In genomic region chr12:111443086-111443485, GRCh38 we compare ENCODE assay signal across 9 cellular contexts. TPM values are rescaled to one million over a fixed set of nuclear protein-coding genes. Genes with fewer than 3 reads are reported as not detected.
DNase-seq lines count a peak whose midpoint lies in the region; ATAC-seq and TF ChIP-seq lines count a peak whose summit lies in the region.
"Had no signal": no experiment of that assay in that cellular context is flagged by ENCODE, and none has a peak within 500 bp of the region (broad histone marks: within the 10 kb centered on the region; RNA-seq: fewer than 3 reads in every experiment).

No MANE protein-coding gene starts in this region.

- H3K4me3 Mint-ChIP-seq in activated CD4-positive, alpha-beta memory T cell treated with anti-CD3 and anti-CD28 coated beads, Interleukin-2, amount 10 ng/mL, durations not matched to agents 7 days and 5 days = no peak overlapping the region

- H3K27me3 ChIP-seq in SK-N-SH (ENCODE audit: insufficient read depth) = no peaks in the 10 kb centered on the region
- H3K27me3 ChIP-seq in gastroesophageal sphincter = no peaks in the 10 kb centered on the region
- no peaks in the 10 kb centered on the region for H3K27me3 ChIP-seq in smooth muscle cell (ENCODE audit: low read depth)

- H3K36me3 Mint-ChIP-seq in activated CD4-positive, alpha-beta memory T cell treated with anti-CD3 and anti-CD28 coated beads, Interleukin-2, amount 10 ng/mL, durations not matched to agents 7 days and 5 days (ENCODE audit: low read depth) = peaks cover 61% of the 10 kb centered on the region

- H3K36me3 ChIP-seq in SK-N-SH (replicated peaks in 1 of 2; ENCODE audit: control insufficient read depth in 1 of 2, insufficient read depth in 2 of 2, low read length in 1 of 2) = peaks cover 10 to 40% of the 10 kb centered on the region in 2 experiments
- peaks cover 0 to 74% of the 10 kb centered on the region in 2 donors for H3K36me3 ChIP-seq in gastroesophageal sphincter
- no peaks in the 10 kb centered on the region for H3K36me3 ChIP-seq in smooth muscle cell (ENCODE audit: low read depth)

- no peak for TF ChIP-seq EP300 in SK-N-SH (IDR thresholded peaks at IDR 0.05; ENCODE audit: borderline replicate concordance in 1 of 2, low read depth in 1 of 2, low read length in 1 of 2)
- no peak for TF ChIP-seq EP300 in gastroesophageal sphincter (IDR thresholded peaks at IDR 0.05)

- peaks cover 92% of the 10 kb centered on the region for H4K20me1 ChIP-seq in SK-N-SH (ENCODE audit: insufficient read depth)
- H4K20me1 ChIP-seq in smooth muscle cell (ENCODE audit: low read depth) = peaks cover 83% of the 10 kb centered on the region

- no peak for TF ChIP-seq POLR2A in gastroesophageal sphincter (IDR thresholded peaks at IDR 0.05)

- H3K27ac ChIP-seq in SK-N-SH (ENCODE audit: low read depth in 2 of 2, low read length in 1 of 2) (peak overlapping the region; percentile 3 to 42; a peak in 3 of 4 replicates), gastroesophageal sphincter (peak overlapping the region in 3 of 4 donors; percentile 41 to 57 (median 45)), smooth muscle cell (ENCODE audit: low read depth) (peak overlapping the region; percentile 71)
- H3K27ac ChIP-seq: 22Rv1 had no signal

- ATAC-seq in SK-N-SH treated with all-trans-retinoic acid at 6 μM for 48 hours = no peak
- ATAC-seq in gastroesophageal sphincter = no peak
- ATAC-seq in HG03135 (IDR thresholded peaks at IDR 0.05; ENCODE audit: unreplicated experiment) = no peak
- no peak for ATAC-seq in GM19351 (IDR thresholded peaks at IDR 0.05; ENCODE audit: unreplicated experiment)

- H3K4me1 Mint-ChIP-seq in activated CD4-positive, alpha-beta memory T cell treated with anti-CD3 and anti-CD28 coated beads, Interleukin-2, amount 10 ng/mL, durations not matched to agents 7 days and 5 days = peaks cover 69% of the 10 kb centered on the region

- CTCF ChIA-PET in SK-N-SH (lab: Yijun Ruan, JAX) = interaction anchor here (5.1 to 28.3 kb wide), 2 partner anchors 8 to 42 kb away, joined by 33 to 618 read pairs; partner anchors contain the start of gene SH2B3
- CTCF ChIA-PET in activated CD4-positive, alpha-beta memory T cell treated with anti-CD3 and anti-CD28 coated beads, Interleukin-2, amount 10 ng/mL, durations not matched to agents 7 days and 5 days (lab: Charles Lee) = interaction anchor here (0.6 to 4.6 kb wide), 9 partner anchors 8 to 218 kb away, joined by 3 to 56 read pairs (median 20); no protein-coding TSS in a partner anchor

- H3K9me3 Mint-ChIP-seq in activated CD4-positive, alpha-beta memory T cell treated with anti-CD3 and anti-CD28 coated beads, Interleukin-2, amount 10 ng/mL, durations not matched to agents 7 days and 5 days = no peaks in the 10 kb centered on the region

- TF ChIP-seq RAD21 in SK-N-SH (IDR thresholded peaks at IDR 0.05; ENCODE audit: low read length) = no peak

- POLR2A ChIA-PET in SK-N-SH (lab: Yijun Ruan, JAX) = interaction anchor here (0.6 kb wide), 1 partner anchor 58 kb away, joined by 3 read pairs; no protein-coding TSS in a partner anchor
- POLR2A ChIA-PET in activated CD4-positive, alpha-beta memory T cell treated with anti-CD3 and anti-CD28 coated beads, Interleukin-2, amount 10 ng/mL, durations not matched to agents 7 days and 5 days (lab: Charles Lee) = interaction anchor here (10.7 to 10.9 kb wide), 2 partner anchors 13 to 37 kb away, joined by 252 to 257 read pairs; partner anchors contain the start of gene SH2B3

- peak overlapping the region; percentile 52 for H3K27ac Mint-ChIP-seq in activated CD4-positive, alpha-beta memory T cell treated with anti-CD3 and anti-CD28 coated beads, Interleukin-2, amount 10 ng/mL, durations not matched to agents 7 days and 5 days

- H3F3A ChIP-seq in SK-N-SH (replicated peaks; ENCODE audit: insufficient read depth) (peaks cover 54% of the 10 kb centered on the region), smooth muscle cell (ENCODE audit: low read depth) (peaks cover 35% of the 10 kb centered on the region)

- WGBS in SK-N-SH (ENCODE audit: low lambda C conversion rate) = 100% methylated on average over 1 of the region's 7 CpGs
- WGBS in gastroesophageal sphincter (ENCODE audit: low coverage in 1 of 2), 2 donors = 100% methylated on average over 1 of the region's 7 CpGs; no CpG with 5 or more reads in 1 of the 2 donors
- 93% methylated on average over 7 of the region's 7 CpGs for WGBS in smooth muscle cell (ENCODE audit: low lambda C conversion rate)

- H3K79me2 ChIP-seq in SK-N-SH (ENCODE audit: insufficient read depth) (peaks cover 80% of the 10 kb centered on the region), smooth muscle cell (ENCODE audit: low read depth) (peaks cover 40% of the 10 kb centered on the region)

- H2AFZ ChIP-seq in SK-N-SH (ENCODE audit: low read depth) = no peak overlapping the region
- H2AFZ ChIP-seq in smooth muscle cell (ENCODE audit: low read depth) = no peak overlapping the region

- H3K4me3 ChIP-seq in SK-N-SH (ENCODE audit: low read depth in 2 of 2, low read length in 1 of 2) = no peak overlapping the region
- no peak overlapping the region for H3K4me3 ChIP-seq in gastroesophageal sphincter
- H3K4me3 ChIP-seq in smooth muscle cell = no peak overlapping the region

- H3K9me3 ChIP-seq in SK-N-SH = no peaks in the 10 kb centered on the region
- H3K9me3 ChIP-seq in gastroesophageal sphincter = no peaks in the 10 kb centered on the region
- no peaks in the 10 kb centered on the region for H3K9me3 ChIP-seq in smooth muscle cell (replicated peaks; ENCODE audit: low read depth)

- DNase-seq in SK-N-SH (no peak), smooth muscle cell (lab: John Stamatoyannopoulos, UW; ENCODE audit: unreplicated experiment) (no peak), epidermal melanocyte (ENCODE audit: insufficient read length, low spot score) (no peak)
- no peak for DNase-seq in activated CD4-positive, alpha-beta memory T cell treated with anti-CD3 and anti-CD28 coated beads, Interleukin-2, amount 10 ng/mL, durations not matched to agents 7 days and 5 days

- no peak overlapping the region for H3K4me2 ChIP-seq in SK-N-SH
- no peak overlapping the region for H3K4me2 ChIP-seq in smooth muscle cell

- TF ChIP-seq CTCF in SK-N-SH (IDR thresholded peaks at IDR 0.05) (no peak), gastroesophageal sphincter (IDR thresholded peaks at IDR 0.05) (no peak), smooth muscle cell (IDR thresholded peaks at IDR 0.05; ENCODE audit: borderline replicate concordance, insufficient read depth, poor library complexity, severe bottlenecking) (no peak)

- peaks cover 3% of the 10 kb centered on the region for H3K27me3 Mint-ChIP-seq in activated CD4-positive, alpha-beta memory T cell treated with anti-CD3 and anti-CD28 coated beads, Interleukin-2, amount 10 ng/mL, durations not matched to agents 7 days and 5 days

- H3K4me1 ChIP-seq in SK-N-SH (ENCODE audit: control insufficient read depth in 1 of 2, insufficient read depth in 2 of 2, low read depth in 1 of 2, low read length in 1 of 2) (peaks cover 36 to 47% of the 10 kb centered on the region in 2 experiments; a peak in 3 of 4 replicates), gastroesophageal sphincter (peaks cover 0 to 87% (median 28%) of the 10 kb centered on the region in 3 donors), smooth muscle cell (ENCODE audit: low read depth) (peaks cover 15% of the 10 kb centered on the region)

- H3K9ac ChIP-seq in SK-N-SH (no peak overlapping the region), smooth muscle cell (ENCODE audit: low read depth) (no peak overlapping the region)

- H3K9me2 ChIP-seq in SK-N-SH = no peaks in the 10 kb centered on the region

TF ChIP-seq in SK-N-SH, 30 proteins besides CTCF, POLR2A, EP300 and RAD21 (continues in another document):
- TF ChIP-seq NRF1 (IDR thresholded peaks at IDR 0.05; ENCODE audit: low read depth, low read length) = no peak
- TF ChIP-seq FOXJ3 (CRISPR knock-in tag; IDR thresholded peaks at IDR 0.05) = no peak
- no peak for TF ChIP-seq EZH2phosphoT487 (IDR thresholded peaks at IDR 0.05; ENCODE audit: borderline replicate concordance, low read depth)
- no peak for TF ChIP-seq RFX5 (IDR thresholded peaks at IDR 0.05; ENCODE audit: low read length)
- TF ChIP-seq TCF12 (IDR thresholded peaks at IDR 0.05) = no peak

TF ChIP-seq in SK-N-SH treated with all-trans-retinoic acid at 6 μM for 48 hours, 23 proteins besides CTCF, POLR2A, EP300 and RAD21 (continues in another document):
- no peak for TF ChIP-seq OSR1 (CRISPR knock-in tag; IDR thresholded peaks at IDR 0.05)
- TF ChIP-seq GLIS3 (CRISPR knock-in tag; IDR thresholded peaks at IDR 0.05) = no peak
- TF ChIP-seq ZNF565 (CRISPR knock-in tag; conservative IDR thresholded peaks at IDR 0.05; ENCODE audit: low read depth) = no peak
- no peak for TF ChIP-seq BACH2 (CRISPR knock-in tag; IDR thresholded peaks at IDR 0.05; ENCODE audit: borderline replicate concordance)
- TF ChIP-seq CREB5 (CRISPR knock-in tag; IDR thresholded peaks at IDR 0.05; ENCODE audit: low read depth) = no peak
- no peak for TF ChIP-seq ZC3H10 (CRISPR knock-in tag; IDR thresholded peaks at IDR 0.05)
- TF ChIP-seq SNAI2 (CRISPR knock-in tag; IDR thresholded peaks at IDR 0.05) = no peak
- TF ChIP-seq CSDC2 (CRISPR knock-in tag; IDR thresholded peaks at IDR 0.05) = no peak
- TF ChIP-seq ISL1 (CRISPR knock-in tag; IDR thresholded peaks at IDR 0.05) = no peak
- TF ChIP-seq ZFP30 (CRISPR knock-in tag; IDR thresholded peaks at IDR 0.05) = no peak
- no peak for TF ChIP-seq ZFP3 (CRISPR knock-in tag; IDR thresholded peaks at IDR 0.05)
- no peak for TF ChIP-seq ARNTL (CRISPR knock-in tag; IDR thresholded peaks at IDR 0.05; ENCODE audit: borderline replicate concordance, low read depth)

RNA-seq across cellular contexts. Expression of gene SH2B3, which starts 37.4 kb away (rescaled TPM):
- polyA plus RNA-seq in SK-N-SH (2012; rRNA removed) (14.4 and 15.6 TPM in 2 replicates), smooth muscle cell (3.7 and 4.7 TPM in 2 replicates)
- polyA plus RNA-seq in SK-N-SH (2012; cell fraction: cytosol; rRNA removed) = 14.9 and 18.4 TPM in 2 replicates
- polyA plus RNA-seq in SK-N-SH (2012; cell fraction: nucleus; rRNA removed) = 19.2 and 26.6 TPM in 2 replicates
- 10 to 100 TPM; 18.8 to 20.2 TPM for total RNA-seq in activated CD4-positive, alpha-beta memory T cell treated with anti-CD3 and anti-CD28 coated beads, Interleukin-2, amount 10 ng/mL, durations not matched to agents 7 days and 5 days
- total RNA-seq in gastroesophageal sphincter (10 to 100 TPM; 17.0 to 33.1 (median 23.3) TPM), smooth muscle cell (5.2 and 6.1 TPM in 2 replicates)
